8 cellular contexts compared by ENCODE assay signal in genomic region chr2:41840702-41841551, GRCh38.
DNase-seq lines count a peak whose midpoint lies in the region; ATAC-seq and TF ChIP-seq lines count a peak whose summit lies in the region.

No MANE protein-coding gene starts in this region.

- ATAC-seq in HG02642 (IDR thresholded peaks at IDR 0.05; ENCODE audit: poor library complexity, unreplicated experiment) = peak; percentile 100
- ATAC-seq in heart left ventricle = peak; percentile 99 to 100 (median 100)
- ATAC-seq in upper lobe of left lung (ENCODE audit: low FRiP score in 2 of 2) = peak; percentile 99 to 100

- H3K4me3 ChIP-seq in GM12865 (ENCODE audit: low read depth, low read length) (peak overlapping the region; percentile 81), adrenal gland (peak overlapping the region; percentile 1 to 87 (median 80)), heart left ventricle (peak overlapping the region; percentile 34 to 89 (median 68)), upper lobe of left lung (peak overlapping the region; percentile 54 to 78 (median 64))

- no peak for TF ChIP-seq EP300 in upper lobe of left lung (IDR thresholded peaks at IDR 0.05)

- TF ChIP-seq CTCF in GM12865 (IDR thresholded peaks at IDR 0.05; ENCODE audit: insufficient read depth, low read depth, low read length, missing control alignments) = peak; percentile 99
- TF ChIP-seq CTCF in adrenal gland (IDR thresholded peaks at IDR 0.05) = peak; percentile 95 to 99 (median 98)
- TF ChIP-seq CTCF in heart left ventricle (IDR thresholded peaks at IDR 0.05) = peak; percentile 80 to 99 (median 95)
- peak; percentile 94 to 99 (median 96) for TF ChIP-seq CTCF in upper lobe of left lung (IDR thresholded peaks at IDR 0.05)

- 1 to 2% (median 1%) methylated on average over 22 to 48 of the region's 48 CpGs for WGBS in adrenal gland, 4 donors
- 1% methylated on average over 44 to 48 of the region's 48 CpGs for WGBS in heart left ventricle, 4 donors
- WGBS in upper lobe of left lung, 2 donors = 2 to 3% methylated on average over 32 to 48 of the region's 48 CpGs

- DNase-seq in GM12865 (ENCODE audit: low read depth) = peak; percentile 98
- DNase-seq in NCI-H1105 treated with DMSO at 0.1 percent for 48 hours (lab: John Stamatoyannopoulos, UW) = peak; percentile 94
- DNase-seq in SW 1271 (lab: John Stamatoyannopoulos, UW) = peak; percentile 96 to 98
- peak; percentile 96 to 99 (median 98) for DNase-seq in adrenal gland
- DNase-seq in heart left ventricle = peak; percentile 94 to 96 (median 95)
- DNase-seq in pons (ENCODE audit: low spot score) = peak; percentile 98
- peak; percentile 93 to 95 for DNase-seq in upper lobe of left lung

- H3K36me3 ChIP-seq in adrenal gland (replicated peaks in 1 of 2) = no peaks in the 10 kb centered on the region
- no peaks in the 10 kb centered on the region for H3K36me3 ChIP-seq in heart left ventricle
- no peaks in the 10 kb centered on the region for H3K36me3 ChIP-seq in upper lobe of left lung

- H3K27me3 ChIP-seq in adrenal gland = no peaks in the 10 kb centered on the region
- peaks cover 0 to 7% (median 0%) of the 10 kb centered on the region in 9 donors for H3K27me3 ChIP-seq in heart left ventricle
- H3K27me3 ChIP-seq in upper lobe of left lung = no peaks in the 10 kb centered on the region

- intact Hi-C loops in adrenal gland (cut with DNase I) = no loop called here
- intact Hi-C loops in heart left ventricle (cut with DNase I) = no loop called here

- peak overlapping the region; percentile 88 to 93 (median 89) for H3K27ac ChIP-seq in adrenal gland
- peak overlapping the region; percentile 13 to 87 (median 64) for H3K27ac ChIP-seq in heart left ventricle
- peak overlapping the region; percentile 59 to 87 (median 79) for H3K27ac ChIP-seq in upper lobe of left lung

- TF ChIP-seq POLR2A in adrenal gland (IDR thresholded peaks at IDR 0.05) = peak; percentile 51 to 88
- peak in 1 of 2 donors; percentile 53 for TF ChIP-seq POLR2A in heart left ventricle (IDR thresholded peaks at IDR 0.05)
- peak in 3 of 4 donors; percentile 42 to 74 (median 46) for TF ChIP-seq POLR2A in upper lobe of left lung (IDR thresholded peaks at IDR 0.05)

- H3K4me1 ChIP-seq in adrenal gland (replicated peaks in 1 of 2) (peaks cover 8 to 11% of the 10 kb centered on the region in 2 donors), heart left ventricle (peaks cover 0 to 13% (median 3%) of the 10 kb centered on the region in 12 donors), upper lobe of left lung (peaks cover 5 to 10% (median 7%) of the 10 kb centered on the region in 4 donors)

- H3K9me3 ChIP-seq in adrenal gland (replicated peaks in 1 of 3) (no peaks in the 10 kb centered on the region), heart left ventricle (no peaks in the 10 kb centered on the region), upper lobe of left lung (no peaks in the 10 kb centered on the region)

Comparison
In these comparisons a context has a peak if more than half of its experiments do, and no peak if none do; other contexts are left out.
1. Peak in every context shown above with its lines: DNase-seq, ATAC-seq, H3K4me3 ChIP-seq and H3K27ac ChIP-seq.